In the genomic region with DNA sequence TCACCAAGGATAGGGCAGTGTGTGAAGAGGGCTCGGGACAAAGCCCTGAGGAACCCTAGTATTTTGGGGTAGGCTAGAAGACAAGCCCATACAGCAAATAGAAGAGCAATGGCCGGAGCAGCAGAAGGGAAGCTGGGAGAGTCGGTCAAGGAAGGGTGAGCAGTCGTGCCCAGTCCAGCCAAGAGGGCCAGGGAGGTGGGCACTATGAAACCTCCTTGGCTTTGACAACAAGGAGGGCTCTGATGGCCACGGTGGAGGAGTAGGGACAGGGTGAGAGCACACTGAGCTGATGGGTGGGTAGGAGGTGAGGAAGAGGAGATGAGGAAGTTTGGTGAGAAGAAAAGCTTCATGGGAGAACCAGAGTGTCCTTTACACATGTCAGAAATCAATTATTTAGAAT, we compare ENCODE assay signal across 19 cellular contexts. TPM values are rescaled to one million over a fixed set of nuclear protein-coding genes. Genes with fewer than 3 reads are reported as not detected.
DNase-seq lines count a peak whose midpoint lies in the region; ATAC-seq and TF ChIP-seq lines count a peak whose summit lies in the region.
"Had no signal": no experiment of that assay in that cellular context is flagged by ENCODE, and none has a peak within 500 bp of the region (broad histone marks: within the 10 kb centered on the region; RNA-seq: fewer than 3 reads in every experiment).

No MANE protein-coding gene starts in this region.

- peak overlapping the region; percentile 22 for H3K4me3 Mint-ChIP-seq in activated CD4-positive, alpha-beta memory T cell treated with anti-CD3 and anti-CD28 coated beads, Interleukin-2, amount 10 ng/mL, durations not matched to agents 7 days and 5 days
- no peak overlapping the region for H3K4me3 Mint-ChIP-seq in activated CD4-positive, alpha-beta memory T cell treated with anti-CD3 and anti-CD28 coated beads for 36 hours
- peak overlapping the region in 2 of 3 donors; percentile 21 to 39 for H3K4me3 Mint-ChIP-seq in T-cell
- H3K4me3 Mint-ChIP-seq in endothelial cell (ENCODE audit: unreplicated experiment), result peak overlapping the region; percentile 6
- H3K4me3 Mint-ChIP-seq: HFFc6 had no signal

- H3K27ac Mint-ChIP-seq in activated CD4-positive, alpha-beta memory T cell treated with anti-CD3 and anti-CD28 coated beads, Interleukin-2, amount 10 ng/mL, durations not matched to agents 7 days and 5 days, result no peak overlapping the region
- no peak overlapping the region for H3K27ac Mint-ChIP-seq in activated CD4-positive, alpha-beta memory T cell treated with anti-CD3 and anti-CD28 coated beads for 36 hours
- H3K27ac Mint-ChIP-seq in T-cell (peak overlapping the region in 1 of 2 donors; percentile 81), endothelial cell (ENCODE audit: unreplicated experiment) (peak overlapping the region; percentile 72)

- H3K27me3 Mint-ChIP-seq in activated CD4-positive, alpha-beta memory T cell treated with anti-CD3 and anti-CD28 coated beads, Interleukin-2, amount 10 ng/mL, durations not matched to agents 7 days and 5 days, result peaks cover 3% of the 10 kb centered on the region
- no peaks in the 10 kb centered on the region for H3K27me3 Mint-ChIP-seq in activated CD4-positive, alpha-beta memory T cell treated with anti-CD3 and anti-CD28 coated beads for 36 hours
- peaks cover 0 to under 1% of the 10 kb centered on the region in 2 donors for H3K27me3 Mint-ChIP-seq in T-cell
- H3K27me3 Mint-ChIP-seq in endothelial cell (ENCODE audit: unreplicated experiment), result peaks cover 7% of the 10 kb centered on the region

- no peaks in the 10 kb centered on the region for H3K9me3 Mint-ChIP-seq in activated CD4-positive, alpha-beta memory T cell treated with anti-CD3 and anti-CD28 coated beads, Interleukin-2, amount 10 ng/mL, durations not matched to agents 7 days and 5 days
- H3K9me3 Mint-ChIP-seq in activated CD4-positive, alpha-beta memory T cell treated with anti-CD3 and anti-CD28 coated beads for 36 hours, result no peaks in the 10 kb centered on the region
- H3K9me3 Mint-ChIP-seq in T-cell (no peaks in the 10 kb centered on the region), endothelial cell (ENCODE audit: unreplicated experiment) (no peaks in the 10 kb centered on the region)
- H3K9me3 Mint-ChIP-seq: HFFc6 had no signal

- H3K36me3 Mint-ChIP-seq in activated CD4-positive, alpha-beta memory T cell treated with anti-CD3 and anti-CD28 coated beads, Interleukin-2, amount 10 ng/mL, durations not matched to agents 7 days and 5 days (ENCODE audit: low read depth), result no peaks in the 10 kb centered on the region
- peaks cover under 1% of the 10 kb centered on the region for H3K36me3 Mint-ChIP-seq in activated CD4-positive, alpha-beta memory T cell treated with anti-CD3 and anti-CD28 coated beads for 36 hours
- H3K36me3 Mint-ChIP-seq in T-cell (no peaks in the 10 kb centered on the region), endothelial cell (ENCODE audit: low read depth, unreplicated experiment) (peaks cover 7% of the 10 kb centered on the region)

- CTCF ChIA-PET in activated CD4-positive, alpha-beta memory T cell treated with anti-CD3 and anti-CD28 coated beads, Interleukin-2, amount 10 ng/mL, durations not matched to agents 7 days and 5 days (lab: Charles Lee), result interaction anchor here (2.5 kb wide), 1 partner anchor 276 kb away, joined by 8 read pairs; no protein-coding TSS in a partner anchor
- CTCF ChIA-PET in activated CD4-positive, alpha-beta memory T cell treated with anti-CD3 and anti-CD28 coated beads for 36 hours (lab: Charles Lee), result interaction anchor here (1.1 to 1.6 kb wide), 2 partner anchors 28 to 34 kb away, joined by 3 to 10 read pairs; no protein-coding TSS in a partner anchor
- CTCF ChIA-PET in T-cell (lab: Charles Lee), result interaction anchor here in 1 of 2 donors (1.1 kb wide), 1 partner anchor 35 kb away, joined by 4 read pairs; no protein-coding TSS in a partner anchor

- TF ChIP-seq CTCF in endothelial cell (IDR thresholded peaks at IDR 0.05; ENCODE audit: unreplicated experiment), result no peak

- intact Hi-C loops in activated CD4-positive, alpha-beta memory T cell treated with anti-CD3 and anti-CD28 coated beads for 36 hours (cut with micrococcal nuclease), result no loop called here
- intact Hi-C loops in posterior vena cava (cut with DNase I), result no loop called here

- peaks cover 18% of the 10 kb centered on the region for H3K4me1 Mint-ChIP-seq in activated CD4-positive, alpha-beta memory T cell treated with anti-CD3 and anti-CD28 coated beads, Interleukin-2, amount 10 ng/mL, durations not matched to agents 7 days and 5 days
- H3K4me1 Mint-ChIP-seq in activated CD4-positive, alpha-beta memory T cell treated with anti-CD3 and anti-CD28 coated beads for 36 hours (ENCODE audit: low read depth), result peaks cover 17% of the 10 kb centered on the region
- peaks cover 2 to 18% (median 9%) of the 10 kb centered on the region in 3 donors for H3K4me1 Mint-ChIP-seq in T-cell
- H3K4me1 Mint-ChIP-seq in endothelial cell (ENCODE audit: unreplicated experiment), result peaks cover 32% of the 10 kb centered on the region

- DNase-seq in activated CD4-positive, alpha-beta memory T cell treated with anti-CD3 and anti-CD28 coated beads, Interleukin-2, amount 10 ng/mL, durations not matched to agents 7 days and 5 days, result no peak
- no peak for DNase-seq in activated CD4-positive, alpha-beta memory T cell treated with anti-CD3 and anti-CD28 coated beads for 36 hours
- DNase-seq in T-cell, result no peak
- no peak for DNase-seq in endothelial cell (ENCODE audit: low spot score)
- DNase-seq in posterior vena cava (ENCODE audit: low spot score), result peak; percentile 44
- no peak for DNase-seq in NCI-H1048 (lab: John Stamatoyannopoulos, UW)
- no peak for DNase-seq in amygdala (lab: John Stamatoyannopoulos, UW)
- no peak for DNase-seq in NCI-H187 treated with DMSO at 0.1 percent for 48 hours (lab: John Stamatoyannopoulos, UW)
- DNase-seq: activated CD4-positive, CD25-positive, alpha-beta regulatory T cell treated with anti-CD3 and anti-CD28 coated beads, Interleukin-2, amount 50 U/mL, for 72 hours; activated effector memory CD4-positive, alpha-beta T cell treated with anti-CD3 and anti-CD28 coated beads, Interleukin-2, amount 50 U/mL, for 16 hours; BE2C; HFFc6; Kasumi-1; mesenchymal stem cell; NCI-H1105; NCI-H2081; NK-92 treated with Interleukin-12 subunit alpha and Interleukin-12 subunit beta, amount 100 ng/mL, for 24 hours; stimulated activated CD4-positive, alpha-beta T cell treated with anti-CD3 and anti-CD28 coated beads, Interleukin-4, amount 100 ng/mL, for 4 hours; T1000 had no signal

- no peak for ATAC-seq in T-cell (replicated peaks in 1 of 4)

- POLR2A ChIA-PET in activated CD4-positive, alpha-beta memory T cell treated with anti-CD3 and anti-CD28 coated beads, Interleukin-2, amount 10 ng/mL, durations not matched to agents 7 days and 5 days (lab: Charles Lee), result interaction anchor here (1.0 to 1.6 kb wide), 3 partner anchors 26 to 280 kb away, joined by 3 read pairs; partner anchors contain the start of genes DEPDC5 and PISD
- POLR2A ChIA-PET in activated CD4-positive, alpha-beta memory T cell treated with anti-CD3 and anti-CD28 coated beads for 36 hours (lab: Charles Lee), result interaction anchor here (0.5 to 1.3 kb wide), 3 partner anchors 9 to 206 kb away, joined by 3 to 5 read pairs (median 3); no protein-coding TSS in a partner anchor
- POLR2A ChIA-PET in T-cell (lab: Charles Lee), result no interaction called here

RNA-seq across cellular contexts. Expression of gene YWHAH, which starts 2.2 kb away (rescaled TPM):
- 100 to 1,000 TPM; 203 to 211 TPM for total RNA-seq in activated CD4-positive, alpha-beta memory T cell treated with anti-CD3 and anti-CD28 coated beads, Interleukin-2, amount 10 ng/mL, durations not matched to agents 7 days and 5 days
- 100 to 1,000 TPM; 137 to 142 TPM for total RNA-seq in activated CD4-positive, alpha-beta memory T cell treated with anti-CD3 and anti-CD28 coated beads for 36 hours
- 10 to 100 TPM; 17.7 to 49.5 (median 42.1) TPM for total RNA-seq in T-cell
- 285 TPM for total RNA-seq in endothelial cell (ENCODE audit: unreplicated experiment)
- 100 to 1,000 TPM; 425 to 833 TPM for total RNA-seq in posterior vena cava

Comparison
In these comparisons a context has a peak if more than half of its experiments do, and no peak if none do; other contexts are left out.
1. POLR2A ChIA-PET loops: an anchor here in activated CD4-positive, alpha-beta memory T cell treated with anti-CD3 and anti-CD28 coated beads, Interleukin-2, amount 10 ng/mL, durations not matched to agents 7 days and 5 days (1.0 to 1.6 kb wide) and activated CD4-positive, alpha-beta memory T cell treated with anti-CD3 and anti-CD28 coated beads for 36 hours (0.5 to 1.3 kb wide); none called in T-cell.